ENCODE assay signal across 1 cellular context in genomic region chr5:103498211-103498610, GRCh38.
TF ChIP-seq lines count a peak whose summit lies in the region.

No MANE protein-coding gene starts in this region.

TF ChIP-seq in H1, 55 proteins besides CTCF, POLR2A, EP300 and RAD21:
- TF ChIP-seq CHD1 (IDR thresholded peaks at IDR 0.05; ENCODE audit: low read depth, low read length) (no peak), CBX8 (IDR thresholded peaks at IDR 0.05; ENCODE audit: borderline replicate concordance, low read depth, low read length) (no peak), TEAD4 (IDR thresholded peaks at IDR 0.05; ENCODE audit: low read depth, low read length) (no peak), MAFK (IDR thresholded peaks at IDR 0.05; ENCODE audit: low read depth, low read length) (no peak), SUZ12 (IDR thresholded peaks at IDR 0.05; ENCODE audit: low read length) (no peak), SIRT6 (IDR thresholded peaks at IDR 0.05; ENCODE audit: low read length) (no peak), KDM5A (IDR thresholded peaks at IDR 0.05; ENCODE audit: low read length) (no peak), CTBP2 (IDR thresholded peaks at IDR 0.05; ENCODE audit: borderline replicate concordance, insufficient read depth, insufficient read length, low read length) (no peak), EGR1 (IDR thresholded peaks at IDR 0.05; ENCODE audit: borderline replicate concordance, low read depth, low read length) (no peak), ATF3 (IDR thresholded peaks at IDR 0.05; ENCODE audit: insufficient read depth, low read depth, low read length) (no peak), CHD2 (IDR thresholded peaks at IDR 0.05; ENCODE audit: low read length) (no peak), JUN (IDR thresholded peaks at IDR 0.05; ENCODE audit: low read depth, low read length) (no peak)
TF ChIP-seq in H1: peak in this region for 0.
